19 cellular contexts compared by ENCODE assay signal in genomic region chr17:27485125-27485524, GRCh38. TPM values are rescaled to one million over a fixed set of nuclear protein-coding genes. Genes with fewer than 3 reads are reported as not detected.
DNase-seq lines count a peak whose midpoint lies in the region; ATAC-seq, FAIRE-seq and TF ChIP-seq lines count a peak whose summit lies in the region.
"Had no signal": no experiment of that assay in that cellular context is flagged by ENCODE, and none has a peak within 500 bp of the region (broad histone marks: within the 10 kb centered on the region; RNA-seq: fewer than 3 reads in every experiment).

No MANE protein-coding gene starts in this region.

- H3K4me1 ChIP-seq in H1 (replicated peaks in 1 of 4; ENCODE audit: control insufficient read depth in 3 of 4, insufficient read depth in 4 of 4, low read length in 3 of 4) (peaks cover 6 to 18% (median 11%) of the 10 kb centered on the region in 4 experiments; a peak in 6 of 7 replicates), neuronal stem cell (ENCODE audit: control insufficient read depth in 2 of 2, insufficient read depth in 1 of 2, low read depth in 1 of 2, low read length in 2 of 2) (peaks cover 0 to 14% of the 10 kb centered on the region in 2 donors), tibial artery (peaks cover 0 to 15% (median 10%) of the 10 kb centered on the region in 4 donors), mammary epithelial cell (ENCODE audit: insufficient read depth, low read length) (no peaks in the 10 kb centered on the region), PC-3 (ENCODE audit: insufficient read depth, low read length) (no peaks in the 10 kb centered on the region)

- no peak overlapping the region for H4K5ac ChIP-seq in H1 (ENCODE audit: insufficient read length, low read depth, low read length)

- H3K14ac ChIP-seq in H1 (ENCODE audit: insufficient read length) = no peak overlapping the region
- no peak overlapping the region for H3K14ac ChIP-seq in neuronal stem cell (ENCODE audit: low read length)

- FAIRE-seq in H1 (lab: Jason Lieb, UNC) = no peak
- FAIRE-seq: G401.6, GM12878 had no signal

- intact Hi-C loops in left ventricle myocardium superior (cut with micrococcal nuclease) = no loop called here
- intact Hi-C loops in cardiac septum (cut with DNase I) = no loop called here
- intact Hi-C loops in tibial artery (cut with DNase I; ENCODE audit: low total_unique reads) = loop anchor here (10.0 kb wide), 1 partner anchor 80 kb away; no protein-coding TSS in a partner anchor
- intact Hi-C loops in mammary epithelial cell (cut with micrococcal nuclease) = no loop called here
- intact Hi-C loops in PC-3 (cut with micrococcal nuclease) = no loop called here

- H3K23ac ChIP-seq in H1 (ENCODE audit: insufficient read length) (no peak overlapping the region), neuronal stem cell (ENCODE audit: low read depth, low read length, poor library complexity) (no peak overlapping the region)

- no peak for TF ChIP-seq POLR2A in H1 (IDR thresholded peaks at IDR 0.05; ENCODE audit: control extremely low read depth in 1 of 2, low read depth in 2 of 2, low read length in 2 of 2)

- TF ChIP-seq EP300 in H1 (IDR thresholded peaks at IDR 0.05; ENCODE audit: borderline replicate concordance in 1 of 2, low read depth in 2 of 2, low read length in 2 of 2) = no peak

- no TSS peak for BruUV-seq in mammary epithelial cell (replicated peaks; lab: Mats Ljungman, UMichigan)
- BruUV-seq in PC-3 (replicated peaks; lab: Mats Ljungman, UMichigan) = no TSS peak

- H3F3A ChIP-seq in PC-3 (ENCODE audit: low read length, unreplicated experiment) = no peaks in the 10 kb centered on the region

- no peak overlapping the region for H2BK20ac ChIP-seq in H1 (ENCODE audit: low read length)

- peaks cover 0 to 61% of the 10 kb centered on the region in 2 experiments; a peak in 2 of 4 replicates for H3K79me2 ChIP-seq in H1 (ENCODE audit: control insufficient read depth in 1 of 2, insufficient read depth in 2 of 2, low read length in 2 of 2)
- H3K79me2 ChIP-seq in mammary epithelial cell (ENCODE audit: insufficient read depth, low read length) = no peaks in the 10 kb centered on the region
- H3K79me2 ChIP-seq in PC-3 (ENCODE audit: low read length) = no peaks in the 10 kb centered on the region

- H3K4me2 ChIP-seq in H1 (ENCODE audit: insufficient read depth in 1 of 2, low read depth in 2 of 2, low read length in 2 of 2) = no peak overlapping the region
- H3K4me2 ChIP-seq in neuronal stem cell (ENCODE audit: insufficient read depth, low read length, poor library complexity, severe bottlenecking) = no peak overlapping the region
- H3K4me2 ChIP-seq in mammary epithelial cell (ENCODE audit: insufficient read depth, low read depth, low read length) = no peak overlapping the region
- H3K4me2 ChIP-seq in PC-3 (ENCODE audit: low read length) = no peak overlapping the region

- in situ Hi-C loops in mammary epithelial cell (cut with MboI; ENCODE audit: low sequenced_read_pairs in 2 of 2) = loop anchor here in 1 of 2 donors (10.0 kb wide), 1 partner anchor 50 kb away; no protein-coding TSS in a partner anchor

- POLR2A ChIA-PET in H1 (lab: Charles Lee; ENCODE audit: partially characterized antibody) (no interaction called here), PC-3 (lab: Charles Lee; ENCODE audit: unreplicated experiment) (no interaction called here)

- no peaks in the 10 kb centered on the region for H3K36me3 ChIP-seq in H1 (ENCODE audit: control insufficient read depth in 2 of 4, insufficient read depth in 4 of 4, low read length in 3 of 4)
- H3K36me3 ChIP-seq in neuronal stem cell (replicated peaks in 1 of 2; ENCODE audit: control insufficient read depth in 2 of 2, insufficient read depth in 2 of 2, low read length in 2 of 2) = no peaks in the 10 kb centered on the region
- no peaks in the 10 kb centered on the region for H3K36me3 ChIP-seq in tibial artery
- H3K36me3 ChIP-seq in mammary epithelial cell (ENCODE audit: insufficient read depth, low read length) = no peaks in the 10 kb centered on the region
- H3K36me3 ChIP-seq in PC-3 (ENCODE audit: low read depth, low read length) = no peaks in the 10 kb centered on the region

- no peak overlapping the region for H3K27ac ChIP-seq in H1 (ENCODE audit: low read depth, low read length)
- no peak overlapping the region for H3K27ac ChIP-seq in neuronal stem cell (replicated peaks; ENCODE audit: low read length)
- H3K27ac ChIP-seq in tibial artery = no peak overlapping the region
- no peak overlapping the region for H3K27ac ChIP-seq in mammary epithelial cell (ENCODE audit: insufficient read depth, low read depth, low read length)
- H3K27ac ChIP-seq in PC-3 (ENCODE audit: low read length) = no peak overlapping the region
- H3K27ac ChIP-seq: 22Rv1 had no signal

- H2AK5ac ChIP-seq in H1 (ENCODE audit: low read depth, low read length) = no peak overlapping the region
- H2AK5ac ChIP-seq in neuronal stem cell (ENCODE audit: low read depth, low read length) = no peak overlapping the region

- H4K8ac ChIP-seq in H1 (ENCODE audit: extremely low read depth, insufficient read depth, low read length) = no peak overlapping the region; the same call in 1 of the 2 replicates
- H4K8ac ChIP-seq in neuronal stem cell (ENCODE audit: low read depth, low read length) = no peak overlapping the region

- H2BK5ac ChIP-seq in H1 (ENCODE audit: low read depth, low read length) = no peak overlapping the region; the same call in 1 of the 2 replicates
- no peak overlapping the region for H2BK5ac ChIP-seq in neuronal stem cell (ENCODE audit: low read length)

- H3K9me2 ChIP-seq in PC-3 (replicated peaks; ENCODE audit: low read length) = no peaks in the 10 kb centered on the region

- H3K23me2 ChIP-seq in H1 (ENCODE audit: low read depth, low read length) = no peaks in the 10 kb centered on the region

- no peaks in the 10 kb centered on the region; a peak in 1 of 4 replicates for H3K9me3 ChIP-seq in H1 (ENCODE audit: insufficient read depth in 2 of 2, low read depth in 1 of 2, low read length in 1 of 2)
- peaks cover 0 to 2% of the 10 kb centered on the region in 2 donors for H3K9me3 ChIP-seq in neuronal stem cell (replicated peaks in 1 of 2; ENCODE audit: control insufficient read depth in 2 of 2, insufficient read depth in 1 of 2, low read depth in 1 of 2, low read length in 2 of 2)
- H3K9me3 ChIP-seq in tibial artery = no peaks in the 10 kb centered on the region
- H3K9me3 ChIP-seq in mammary epithelial cell (replicated peaks; ENCODE audit: insufficient read depth, low read length) = no peaks in the 10 kb centered on the region
- no peaks in the 10 kb centered on the region for H3K9me3 ChIP-seq in PC-3 (ENCODE audit: low read length)

- H3K56ac ChIP-seq in H1 (replicated peaks; ENCODE audit: insufficient read length, low read depth, low read length) = no peak overlapping the region

- H2BK12ac ChIP-seq in H1 (ENCODE audit: low read depth, low read length) = no peak overlapping the region
- no peak overlapping the region for H2BK12ac ChIP-seq in neuronal stem cell (ENCODE audit: low read length)

- H3K4ac ChIP-seq in H1 (replicated peaks; ENCODE audit: insufficient read length, low read depth, low read length) (peak overlapping the region; percentile 50), neuronal stem cell (ENCODE audit: low read length) (no peak overlapping the region)

- H2BK15ac ChIP-seq in H1 (ENCODE audit: low read length) = peak overlapping the region; percentile 50; the same call in 1 of the 2 replicates
- H2BK15ac ChIP-seq in neuronal stem cell (ENCODE audit: low read length) = no peak overlapping the region

- no peak for DNase-seq in left ventricle myocardium superior
- no peak for DNase-seq in cardiac septum (ENCODE audit: low spot score)
- no peak for DNase-seq in H1 (ENCODE audit: low read depth in 1 of 2, low spot score in 2 of 2)
- DNase-seq in neuronal stem cell (ENCODE audit: low spot score) = no peak
- DNase-seq in tibial artery = no peak
- DNase-seq in mammary epithelial cell = no peak
- DNase-seq in NCI-H2081 (lab: John Stamatoyannopoulos, UW) = no peak
- no peak for DNase-seq in PC-3
- DNase-seq: DND-41, NCI-H1436, NCI-H2029, NCI-H2171 treated with DMSO at 0.1 percent for 48 hours, NCI-H446 treated with DMSO at 0.1 percent for 48 hours, NCI-H82 had no signal

- H3K18ac ChIP-seq in H1 (ENCODE audit: extremely low read depth, low read length) (no peak overlapping the region), neuronal stem cell (ENCODE audit: low read length) (peak overlapping the region; percentile 24)

- H3K9ac ChIP-seq in H1 (replicated peaks in 1 of 4; ENCODE audit: extremely low read depth in 1 of 4, low read depth in 3 of 4, low read length in 3 of 4) (no peak overlapping the region), neuronal stem cell (ENCODE audit: low read depth, low read length, poor library complexity) (no peak overlapping the region), mammary epithelial cell (ENCODE audit: insufficient read depth, low read length) (no peak overlapping the region), PC-3 (ENCODE audit: low read length) (no peak overlapping the region)

- dilution Hi-C loops in mammary epithelial cell (cut with HindIII; ENCODE audit: low sequenced_read_pairs) = no loop called here

- no peak overlapping the region for H4K91ac ChIP-seq in H1 (replicated peaks; ENCODE audit: insufficient read length, low read length)
- no peak overlapping the region for H4K91ac ChIP-seq in neuronal stem cell (ENCODE audit: low read depth, low read length, poor library complexity)

- H4K20me1 ChIP-seq in H1 (replicated peaks in 1 of 2; ENCODE audit: control insufficient read depth in 1 of 2, insufficient read depth in 2 of 2, low read length in 2 of 2) = peaks cover 0 to 1% of the 10 kb centered on the region in 2 experiments
- no peaks in the 10 kb centered on the region for H4K20me1 ChIP-seq in mammary epithelial cell (ENCODE audit: insufficient read depth, low read length)
- no peaks in the 10 kb centered on the region for H4K20me1 ChIP-seq in PC-3 (ENCODE audit: low read length)

- peak; percentile 14 for ATAC-seq in left ventricle myocardium superior
- ATAC-seq in PC-3 = no peak
- ATAC-seq: GM12878, HCT116 had no signal

- H3K27me3 ChIP-seq in H1 (replicated peaks in 1 of 4; ENCODE audit: control insufficient read depth in 3 of 4, extremely low read depth in 1 of 4, insufficient read depth in 3 of 4, low read length in 3 of 4) = no peaks in the 10 kb centered on the region
- no peaks in the 10 kb centered on the region for H3K27me3 ChIP-seq in neuronal stem cell (ENCODE audit: control insufficient read depth in 3 of 3, insufficient read depth in 3 of 3, low read depth in 1 of 3, low read length in 3 of 3)
- no peaks in the 10 kb centered on the region for H3K27me3 ChIP-seq in tibial artery
- no peaks in the 10 kb centered on the region for H3K27me3 ChIP-seq in mammary epithelial cell (ENCODE audit: insufficient read depth, low read length)
- no peaks in the 10 kb centered on the region for H3K27me3 ChIP-seq in PC-3 (ENCODE audit: low read length)

- H3K79me1 ChIP-seq in H1 (ENCODE audit: low read depth, low read length) (peaks cover 11% of the 10 kb centered on the region), neuronal stem cell (ENCODE audit: low read depth, low read length) (no peaks in the 10 kb centered on the region)

- no peak overlapping the region for H3K4me3 ChIP-seq in H1 (ENCODE audit: extremely low read depth in 1 of 4, insufficient read depth in 2 of 4, low read depth in 3 of 4, low read length in 4 of 4)
- peak overlapping the region in 1 of 2 donors; percentile 22 for H3K4me3 ChIP-seq in neuronal stem cell (ENCODE audit: low read length in 2 of 2)
- H3K4me3 ChIP-seq in tibial artery = no peak overlapping the region
- H3K4me3 ChIP-seq in mammary epithelial cell (replicated peaks in 1 of 3; ENCODE audit: insufficient read depth in 1 of 3, low read depth in 2 of 3, low read length in 3 of 3) = no peak overlapping the region
- no peak overlapping the region for H3K4me3 ChIP-seq in PC-3 (ENCODE audit: low read length)
- H3K4me3 ChIP-seq: GM12878, SK-N-MC had no signal

- no peak for TF ChIP-seq RAD21 in H1 (IDR thresholded peaks at IDR 0.05 in 1 of 2, conservative IDR thresholded peaks at IDR 0.05 in 1 of 2; ENCODE audit: low read depth in 2 of 2, low read length in 2 of 2)

- TF ChIP-seq CTCF in H1 (IDR thresholded peaks at IDR 0.05; ENCODE audit: control extremely low read depth in 1 of 3, insufficient read depth in 1 of 3, low read depth in 1 of 3, low read length in 3 of 3) (no peak), tibial artery (IDR thresholded peaks at IDR 0.05) (no peak), mammary epithelial cell (conservative IDR thresholded peaks at IDR 0.05 in 1 of 2, IDR thresholded peaks at IDR 0.05 in 1 of 2; ENCODE audit: extremely low read depth in 1 of 2, insufficient read depth in 1 of 2, low read depth in 1 of 2, low read length in 2 of 2) (no peak), PC-3 (conservative IDR thresholded peaks at IDR 0.05; ENCODE audit: low read depth, low read length) (no peak)

- CTCF ChIA-PET in H1 (lab: Charles Lee; ENCODE audit: partially characterized antibody) = interaction anchor here (0.7 to 1.7 kb wide), 2 partner anchors 28 to 29 kb away, joined by 3 to 6 read pairs; partner anchors contain the start of gene KSR1
- CTCF ChIA-PET in mammary epithelial cell (lab: Charles Lee; ENCODE audit: low non-redundant PET) = no interaction called here
- CTCF ChIA-PET in PC-3 (lab: Charles Lee) = no interaction called here

- H2BK120ac ChIP-seq in H1 (replicated peaks; ENCODE audit: low read depth, low read length) = no peak overlapping the region
- H2BK120ac ChIP-seq in neuronal stem cell (ENCODE audit: low read depth, low read length) = no peak overlapping the region

- H2AFZ ChIP-seq in H1 (ENCODE audit: low read length) = no peak overlapping the region
- H2AFZ ChIP-seq in neuronal stem cell (ENCODE audit: low read length) = no peak overlapping the region
- H2AFZ ChIP-seq in mammary epithelial cell (ENCODE audit: low read depth, low read length) = no peak overlapping the region
- no peak overlapping the region for H2AFZ ChIP-seq in PC-3 (ENCODE audit: low read length)

- 79% methylated on average over 2 of the region's 2 CpGs; no CpG with 5 or more reads in 1 of the 2 experiments for WGBS in H1 (ENCODE audit: extremely low coverage in 1 of 2, insufficient coverage in 1 of 2, insufficient read length in 1 of 2, insufficient replicate concordance in 2 of 2, low coverage in 1 of 2, low lambda C conversion rate in 2 of 2, missing lambda C conversion rate in 1 of 2), 2 experiments
- WGBS in neuronal stem cell (ENCODE audit: extremely low coverage in 2 of 2, insufficient read length in 2 of 2, insufficient replicate concordance in 1 of 2), 2 donors = no CpG with 5 or more reads among the region's 2 CpGs
- 87% methylated on average over 2 of the region's 2 CpGs for WGBS in mammary epithelial cell (ENCODE audit: low coverage, missing lambda C conversion rate)

RNA-seq across cellular contexts. Expression of gene KSR1, which starts 28.9 kb away (rescaled TPM):
- total RNA-seq in left ventricle myocardium superior (10.2 TPM), cardiac septum (13.6 TPM), mammary epithelial cell (1 to 10 TPM; 1.6 to 1.7 TPM), PC-3 (2014; rRNA removed) (1.0 and 5.8 TPM in 2 replicates)
- total RNA-seq in H1 (2021; fragmentation: NEBNext Ultra II Directional; extraction: Animal tissue kit (Norgen Biotek cat#: 25700)) = 33.9 and 34.7 TPM in 2 replicates
- polyA plus RNA-seq in H1 (2011; rRNA removed) (14.1 and 26.8 TPM in 2 replicates), mammary epithelial cell (0.78 TPM)
- polyA plus RNA-seq in H1 (2011; cell fraction: cytosol; rRNA removed) = 20.7 TPM
- 87.7 TPM for polyA plus RNA-seq in H1 (2011; cell fraction: nucleus; rRNA removed)
- 19.6 to 26.5 TPM (median 24.3 TPM) in 4 replicates for polyA plus RNA-seq in H1 (2012, experiment 1 of 2)
- 23.5 TPM for polyA plus RNA-seq in H1 (2012, experiment 2 of 2)
- 21.2 TPM for polyA plus RNA-seq in H1 (2013, experiment 1 of 2)
- 21.5 TPM for polyA plus RNA-seq in H1 (2013, experiment 2 of 2)
- 30.5 and 37.0 TPM in 2 replicates for polyA minus RNA-seq in H1 (2011; rRNA and poly(A)+ RNA removed)
- polyA minus RNA-seq in H1 (2011; cell fraction: cytosol; rRNA and poly(A)+ RNA removed) = 30.8 TPM
- polyA minus RNA-seq in H1 (2011; cell fraction: nucleus; rRNA and poly(A)+ RNA removed) = 56.9 TPM
- polyA plus RNA-seq in neuronal stem cell (2013, experiment 1 of 2) = 19.3 TPM
- 19.3 TPM for polyA plus RNA-seq in neuronal stem cell (2013, experiment 2 of 2)
- 6.8 TPM for polyA minus RNA-seq in mammary epithelial cell
